Comparison of ENCODE assay signal across 26 cellular contexts in the genomic region with DNA sequence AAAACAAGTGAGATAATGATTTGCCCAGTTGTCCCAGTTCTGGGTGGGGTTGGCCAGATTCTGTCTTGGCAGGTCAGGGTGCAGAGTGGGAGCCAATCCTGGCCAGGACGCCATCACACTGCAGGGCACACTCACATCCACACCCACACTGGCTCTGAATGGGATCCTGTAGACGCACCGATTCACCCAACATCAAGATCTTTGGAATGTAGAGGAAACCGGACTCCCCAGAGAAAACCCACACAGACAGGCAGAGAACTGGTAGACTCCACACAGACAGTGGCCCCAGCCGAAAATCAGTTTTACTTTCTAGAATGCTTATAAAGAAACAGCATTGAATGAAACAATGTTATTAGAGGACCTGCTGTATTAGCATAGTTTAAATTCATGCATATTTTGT.
"Had no signal": no experiment of that assay in that cellular context is flagged by ENCODE, and none has a peak within 500 bp of the region (broad histone marks: within the 10 kb centered on the region; RNA-seq: fewer than 3 reads in every experiment).

No MANE protein-coding gene starts in this region.

- H3K9me3 Mint-ChIP-seq: activated CD4-positive, alpha-beta T cell treated with anti-CD3 and anti-CD28 coated beads, Interleukin-2, amount 10 ng/mL, durations not matched to agents 24 days and 14 days; activated CD8-positive, alpha-beta T cell treated with anti-CD3 and anti-CD28 coated beads for 36 hours; activated naive CD8-positive, alpha-beta T cell treated with anti-CD3 and anti-CD28 coated beads for 36 hours; activated T-cell treated with anti-CD3 and anti-CD28 coated beads, Interleukin-2, amount 50 U/mL, for 72 hours; activated T-helper 17 cell treated with anti-CD3 and anti-CD28 coated beads, Interleukin-2, amount 50 U/mL, for 72 hours had no signal

- H3K27ac Mint-ChIP-seq: activated CD4-positive, alpha-beta T cell treated with anti-CD3 and anti-CD28 coated beads, Interleukin-2, amount 10 ng/mL, durations not matched to agents 24 days and 14 days; activated CD8-positive, alpha-beta T cell treated with anti-CD3 and anti-CD28 coated beads for 36 hours; activated naive CD8-positive, alpha-beta T cell treated with anti-CD3 and anti-CD28 coated beads for 36 hours; activated T-cell treated with anti-CD3 and anti-CD28 coated beads, Interleukin-2, amount 50 U/mL, for 72 hours; activated T-helper 17 cell treated with anti-CD3 and anti-CD28 coated beads, Interleukin-2, amount 50 U/mL, for 72 hours had no signal

- H3K4me3 ChIP-seq: breast epithelium, SJCRH30, SK-N-MC had no signal

- H3K27ac ChIP-seq: breast epithelium, SJCRH30, SK-N-MC had no signal

- ATAC-seq: activated CD8-positive, alpha-beta T cell treated with anti-CD3 and anti-CD28 coated beads for 36 hours; activated T-cell treated with anti-CD3 and anti-CD28 coated beads, Interleukin-2, amount 50 U/mL, for 72 hours; activated T-helper 17 cell treated with anti-CD3 and anti-CD28 coated beads, Interleukin-2, amount 50 U/mL, for 72 hours had no signal

- H3K36me3 Mint-ChIP-seq: activated naive CD8-positive, alpha-beta T cell treated with anti-CD3 and anti-CD28 coated beads for 36 hours had no signal

- H3K4me1 ChIP-seq: breast epithelium, SJCRH30 had no signal

- H3K4me1 Mint-ChIP-seq: activated CD4-positive, alpha-beta T cell treated with anti-CD3 and anti-CD28 coated beads, Interleukin-2, amount 10 ng/mL, durations not matched to agents 24 days and 14 days; activated naive CD8-positive, alpha-beta T cell treated with anti-CD3 and anti-CD28 coated beads for 36 hours; activated T-helper 17 cell treated with anti-CD3 and anti-CD28 coated beads, Interleukin-2, amount 50 U/mL, for 72 hours had no signal

- H3K4me3 Mint-ChIP-seq: activated CD4-positive, alpha-beta T cell treated with anti-CD3 and anti-CD28 coated beads, Interleukin-2, amount 10 ng/mL, durations not matched to agents 24 days and 14 days; activated CD8-positive, alpha-beta T cell treated with anti-CD3 and anti-CD28 coated beads for 36 hours; activated naive CD8-positive, alpha-beta T cell treated with anti-CD3 and anti-CD28 coated beads for 36 hours; activated T-cell treated with anti-CD3 and anti-CD28 coated beads, Interleukin-2, amount 50 U/mL, for 72 hours; activated T-helper 17 cell treated with anti-CD3 and anti-CD28 coated beads, Interleukin-2, amount 50 U/mL, for 72 hours had no signal

- DNase-seq: activated CD4-positive, alpha-beta T cell treated with anti-CD3 and anti-CD28 coated beads, Interleukin-2, amount 10 ng/mL, durations not matched to agents 24 days and 14 days; activated CD4-positive, alpha-beta T cell treated with anti-CD3 and anti-CD28 coated beads, Interleukin-2, amount 50 U/mL, for 4 hours; activated CD8-positive, alpha-beta T cell treated with anti-CD3 and anti-CD28 coated beads for 36 hours; activated effector memory CD4-positive, alpha-beta T cell treated with anti-CD3 and anti-CD28 coated beads, Interleukin-2, amount 50 U/mL, for 16 hours; activated naive CD4-positive, alpha-beta T cell; activated naive CD4-positive, alpha-beta T cell treated with anti-CD3 and anti-CD28 coated beads, Interleukin-2, amount 50 U/mL, for 16 hours; activated naive CD8-positive, alpha-beta T cell treated with anti-CD3 and anti-CD28 coated beads for 36 hours; activated T-cell treated with anti-CD3 and anti-CD28 coated beads, Interleukin-2, amount 50 U/mL, for 1 hour; activated T-cell treated with anti-CD3 and anti-CD28 coated beads, Interleukin-2, amount 50 U/mL, for 72 hours; amniotic stem cell; aorta; Karpas-422; NCI-H1048; NCI-H1105 treated with DMSO at 0.1 percent for 48 hours; NCI-H1436; NCI-H1694; NCI-H1930; NCI-H2081 treated with DMSO at 0.1 percent for 48 hours; NCI-H226; NCI-H524 treated with DMSO at 0.1 percent for 48 hours; SHP77; SJCRH30; T1000 had no signal

- H3K9me3 ChIP-seq: breast epithelium, SJCRH30 had no signal

- H3K27me3 ChIP-seq: breast epithelium had no signal

- H3K36me3 ChIP-seq: breast epithelium, SJCRH30 had no signal
